ENCODE assay signal across 8 cellular contexts in genomic region chr13:114134111-114134943, GRCh38. TPM values are rescaled to one million over a fixed set of nuclear protein-coding genes. Genes with fewer than 3 reads are reported as not detected.
A peak's percentile ranks its signal among the peaks of the same experiment; 100 is the strongest.
DNase-seq lines count a peak whose midpoint lies in the region; ATAC-seq and TF ChIP-seq lines count a peak whose summit lies in the region.
"Had no signal": no experiment of that assay in that cellular context is flagged by ENCODE, and none has a peak within 500 bp of the region (broad histone marks: within the 10 kb centered on the region; RNA-seq: fewer than 3 reads in every experiment).

No MANE protein-coding gene starts in this region.

- H3K27me3 ChIP-seq in ascending aorta: no peaks in the 10 kb centered on the region

- CTCF ChIA-PET in Calu3 (lab: Charles Lee): no interaction called here

- peak overlapping the region; percentile 44 to 53 for H3K27ac ChIP-seq in ascending aorta

- no peaks in the 10 kb centered on the region for H3K9me3 ChIP-seq in ascending aorta

- peaks cover 11% of the 10 kb centered on the region for H3K27me3 Mint-ChIP-seq in Calu3 (ENCODE audit: unreplicated experiment)
- H3K27me3 Mint-ChIP-seq in neural crest cell (ENCODE audit: low read depth): no peaks in the 10 kb centered on the region

- H3K36me3 Mint-ChIP-seq in Calu3 (ENCODE audit: insufficient read depth, unreplicated experiment): peaks cover 8% of the 10 kb centered on the region
- no peaks in the 10 kb centered on the region for H3K36me3 Mint-ChIP-seq in neural crest cell (ENCODE audit: low read depth)

- H3K27ac Mint-ChIP-seq in Calu3 (ENCODE audit: unreplicated experiment): peak overlapping the region; percentile 67
- H3K27ac Mint-ChIP-seq in neural crest cell (ENCODE audit: unreplicated experiment): peak overlapping the region; percentile 2

- H3K4me3 Mint-ChIP-seq in Calu3 (ENCODE audit: low read depth, unreplicated experiment) (peak overlapping the region; percentile 41), neural crest cell (peak overlapping the region; percentile 82)

- TF ChIP-seq CTCF in Calu3 (IDR thresholded peaks at IDR 0.05; ENCODE audit: unreplicated experiment) (no peak), ascending aorta (IDR thresholded peaks at IDR 0.05) (no peak), neural crest cell (conservative IDR thresholded peaks at IDR 0.05) (no peak)

- H3K4me3 ChIP-seq in ascending aorta: no peak overlapping the region

- H3K4me1 Mint-ChIP-seq in Calu3 (ENCODE audit: low read depth, unreplicated experiment) (peaks cover 6% of the 10 kb centered on the region), neural crest cell (peaks cover 41% of the 10 kb centered on the region)

- intact Hi-C loops in Calu3 (cut with micrococcal nuclease; ENCODE audit: unreplicated experiment): no loop called here
- intact Hi-C loops in ascending aorta (cut with DNase I): loop anchor here (10.0 kb wide), 1 partner anchor 160 kb away; the partner anchor contains the start of gene C13orf46

- DNase-seq in Calu3: no peak
- DNase-seq in HK-2 (ENCODE audit: unreplicated experiment): peak; percentile 65
- DNase-seq in ascending aorta (ENCODE audit: low spot score in 2 of 2): peak in 1 of 2 donors; percentile 63
- DNase-seq in neural crest cell (ENCODE audit: low read depth, low spot score): no peak
- no peak for DNase-seq in GOT3 (lab: John Stamatoyannopoulos, UW)
- DNase-seq in A172 (ENCODE audit: low spot score): no peak
- DNase-seq: SHP77 had no signal

- no peaks in the 10 kb centered on the region for H3K36me3 ChIP-seq in ascending aorta

- no peaks in the 10 kb centered on the region for H3K9me3 Mint-ChIP-seq in Calu3 (ENCODE audit: low read depth, unreplicated experiment)
- H3K9me3 Mint-ChIP-seq in neural crest cell: peaks cover 4% of the 10 kb centered on the region

- no TSS peak for BruUV-seq in Calu3 (replicated peaks; lab: Mats Ljungman, UMichigan)

- H3K4me1 ChIP-seq in ascending aorta: peaks cover 6 to 14% of the 10 kb centered on the region in 2 donors

- ATAC-seq in GM21447 (IDR thresholded peaks at IDR 0.05; ENCODE audit: unreplicated experiment): no peak

RNA-seq across cellular contexts. Expression of gene RASA3, which starts 1.9 kb away (rescaled TPM):
- total RNA-seq in Calu3 (2022) (0.26 and 0.49 TPM in 2 replicates), ascending aorta (30.7 TPM), neural crest cell (29.5 and 31.5 TPM in 2 replicates)
- total RNA-seq in A172 (2014; rRNA removed; shearing (Covaris generic)): 17.8 and 21.4 TPM in 2 replicates

RNA-seq across cellular contexts. Expression of gene CFAP97D2, which starts 44.7 kb away (rescaled TPM):
- total RNA-seq in Calu3 (2022) (not detected in 2 replicates), ascending aorta (not detected), neural crest cell (not detected in 2 replicates)
- not detected in 2 replicates for total RNA-seq in A172 (2014; rRNA removed; shearing (Covaris generic))

Comparison
In these comparisons a context has a peak if more than half of its experiments do, and no peak if none do; other contexts are left out.
1. RNA of gene RASA3, which starts 1.9 kb away (total RNA-seq): 30.7 TPM in ascending aorta (single experiment), 29.5 to 31.5 TPM in neural crest cell and 17.8 to 21.4 TPM in A172; 0.26 to 0.49 TPM in Calu3; every median in the first group is over 10 times any median in the second.